In the genomic region with DNA sequence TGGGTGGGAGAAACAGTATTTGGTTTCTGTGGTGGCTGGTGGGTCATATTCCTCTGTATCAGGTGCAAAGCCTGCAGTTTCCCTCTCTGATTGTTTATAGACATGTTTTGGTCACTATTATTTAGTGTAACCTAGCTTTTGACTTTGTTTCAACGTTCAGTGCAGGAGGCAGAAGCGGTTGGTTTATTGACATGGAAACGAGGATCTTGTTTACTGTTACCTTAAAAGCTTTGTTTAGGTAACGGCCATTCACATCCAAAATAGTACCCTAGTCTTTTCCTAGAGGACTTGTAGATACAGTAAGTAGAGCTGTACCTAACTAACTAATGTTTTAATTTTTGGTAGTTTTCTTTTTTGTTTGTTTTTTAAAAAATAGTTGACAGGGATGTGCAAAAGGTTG, we compare ENCODE assay signal across 1 cellular context.
TF ChIP-seq lines count a peak whose summit lies in the region.

No MANE protein-coding gene starts in this region.

TF ChIP-seq in GM23338, 12 proteins besides CTCF, POLR2A, EP300 and RAD21 (continued from another document):
- TF ChIP-seq ZNF462 (CRISPR knock-in tag; IDR thresholded peaks at IDR 0.05), result no peak
